ENCODE assay signal across 8 cellular contexts in genomic region chr12:56221233-56221756, GRCh38.
DNase-seq lines count a peak whose midpoint lies in the region; ATAC-seq and TF ChIP-seq lines count a peak whose summit lies in the region.

No MANE protein-coding gene starts in this region.

- peaks cover 14% of the 10 kb centered on the region for H3K36me3 Mint-ChIP-seq in T-helper 1 cell treated with Interleukin-12 subunit alpha and Interleukin-12 subunit beta and Interleukin-4 antibody, amounts not matched to agents 30 μg/mL and 1 μg/mL, for 36 hours (ENCODE audit: low read depth)
- peaks cover 37% of the 10 kb centered on the region for H3K36me3 Mint-ChIP-seq in stimulated activated effector memory CD8-positive, alpha-beta T cell treated with anti-CD3 and anti-CD28 coated beads, Interleukin-12 subunit alpha, Interleukin-12 subunit beta, amount 100 ng/mL, for 72 hours

- no peak for TF ChIP-seq CTCF in cardiac fibroblast (IDR thresholded peaks at IDR 0.05; ENCODE audit: low read depth, low read length)

- H3K27me3 Mint-ChIP-seq in T-helper 1 cell treated with Interleukin-12 subunit alpha and Interleukin-12 subunit beta and Interleukin-4 antibody, amounts not matched to agents 30 μg/mL and 1 μg/mL, for 36 hours (ENCODE audit: low read depth): no peaks in the 10 kb centered on the region

- H3K9me3 Mint-ChIP-seq in T-helper 1 cell treated with Interleukin-12 subunit alpha and Interleukin-12 subunit beta and Interleukin-4 antibody, amounts not matched to agents 30 μg/mL and 1 μg/mL, for 36 hours: no peaks in the 10 kb centered on the region
- H3K9me3 Mint-ChIP-seq in stimulated activated effector memory CD8-positive, alpha-beta T cell treated with anti-CD3 and anti-CD28 coated beads, Interleukin-12 subunit alpha, Interleukin-12 subunit beta, amount 100 ng/mL, for 72 hours: no peaks in the 10 kb centered on the region

- DNase-seq in T-helper 1 cell: no peak
- peak; percentile 54 for DNase-seq in HCEC 1CT
- DNase-seq in NCI-H446 (lab: John Stamatoyannopoulos, UW): peak; percentile 36 to 60
- peak; percentile 72 to 93 for DNase-seq in cardiac fibroblast (ENCODE audit: low read depth in 2 of 2)
- peak; percentile 91 for DNase-seq in islet precursor cell
- DNase-seq in stimulated activated effector memory CD8-positive, alpha-beta T cell treated with anti-CD3 and anti-CD28 coated beads, Interleukin-12 subunit alpha, Interleukin-12 subunit beta, amount 100 ng/mL, for 72 hours (ENCODE audit: low spot score in 2 of 2): no peak
- no peak for DNase-seq in T1000 (lab: John Stamatoyannopoulos, UW)

- peak overlapping the region; percentile 96 for H3K27ac Mint-ChIP-seq in T-helper 1 cell treated with Interleukin-12 subunit alpha and Interleukin-12 subunit beta and Interleukin-4 antibody, amounts not matched to agents 30 μg/mL and 1 μg/mL, for 36 hours
- peak overlapping the region; percentile 99 for H3K27ac Mint-ChIP-seq in stimulated activated effector memory CD8-positive, alpha-beta T cell treated with anti-CD3 and anti-CD28 coated beads, Interleukin-12 subunit alpha, Interleukin-12 subunit beta, amount 100 ng/mL, for 72 hours

- H3K4me3 ChIP-seq in cardiac fibroblast (replicated peaks in 1 of 2; ENCODE audit: low read depth in 2 of 2, low read length in 2 of 2): peak overlapping the region; percentile 87 to 94

- H3K4me1 Mint-ChIP-seq in T-helper 1 cell treated with Interleukin-12 subunit alpha and Interleukin-12 subunit beta and Interleukin-4 antibody, amounts not matched to agents 30 μg/mL and 1 μg/mL, for 36 hours (ENCODE audit: low read depth): peaks cover 44% of the 10 kb centered on the region
- peaks cover 47% of the 10 kb centered on the region for H3K4me1 Mint-ChIP-seq in stimulated activated effector memory CD8-positive, alpha-beta T cell treated with anti-CD3 and anti-CD28 coated beads, Interleukin-12 subunit alpha, Interleukin-12 subunit beta, amount 100 ng/mL, for 72 hours

- H3K4me3 Mint-ChIP-seq in T-helper 1 cell treated with Interleukin-12 subunit alpha and Interleukin-12 subunit beta and Interleukin-4 antibody, amounts not matched to agents 30 μg/mL and 1 μg/mL, for 36 hours: peak overlapping the region; percentile 100
- peak overlapping the region; percentile 100 for H3K4me3 Mint-ChIP-seq in stimulated activated effector memory CD8-positive, alpha-beta T cell treated with anti-CD3 and anti-CD28 coated beads, Interleukin-12 subunit alpha, Interleukin-12 subunit beta, amount 100 ng/mL, for 72 hours

- ATAC-seq in stimulated activated effector memory CD8-positive, alpha-beta T cell treated with anti-CD3 and anti-CD28 coated beads, Interleukin-12 subunit alpha, Interleukin-12 subunit beta, amount 100 ng/mL, for 72 hours: peak; percentile 31

Comparison
In these comparisons a context has a peak if more than half of its experiments do, and no peak if none do; other contexts are left out.
1. DNase-seq: peak in HCEC 1CT (single experiment), NCI-H446 (2 of 2), cardiac fibroblast (2 of 2) and islet precursor cell (single experiment); none in T-helper 1 cell (0 of 5), stimulated activated effector memory CD8-positive, alpha-beta T cell treated with anti-CD3 and anti-CD28 coated beads, Interleukin-12 subunit alpha, Interleukin-12 subunit beta, amount 100 ng/mL, for 72 hours (0 of 2) and T1000 (single experiment).